ENCODE assay signal across 21 cellular contexts in genomic region chr12:1978078-1978477, GRCh38. TPM values are rescaled to one million over a fixed set of nuclear protein-coding genes. Genes with fewer than 3 reads are reported as not detected.
DNase-seq lines count a peak whose midpoint lies in the region; ATAC-seq, FAIRE-seq and TF ChIP-seq lines count a peak whose summit lies in the region.
"Had no signal": no experiment of that assay in that cellular context is flagged by ENCODE, and none has a peak within 500 bp of the region (broad histone marks: within the 10 kb centered on the region; RNA-seq: fewer than 3 reads in every experiment).

No MANE protein-coding gene starts in this region.

- H3K4me3 Mint-ChIP-seq in CD4-positive, CD25-positive, alpha-beta regulatory T cell = no peak overlapping the region
- H3K4me3 Mint-ChIP-seq: activated CD4-positive, alpha-beta T cell treated with anti-CD3 and anti-CD28 coated beads, Interleukin-2, amount 10 ng/mL, durations not matched to agents 24 days and 14 days; endodermal cell had no signal

- peaks cover 0 to 2% (median 0%) of the 10 kb centered on the region in 7 donors for H3K9me3 Mint-ChIP-seq in CD4-positive, CD25-positive, alpha-beta regulatory T cell
- H3K9me3 Mint-ChIP-seq: activated CD4-positive, alpha-beta T cell treated with anti-CD3 and anti-CD28 coated beads, Interleukin-2, amount 10 ng/mL, durations not matched to agents 24 days and 14 days; endodermal cell had no signal

- peak overlapping the region in 1 of 3 donors; percentile 73 for H3K27ac Mint-ChIP-seq in CD4-positive, CD25-positive, alpha-beta regulatory T cell
- H3K27ac Mint-ChIP-seq: activated CD4-positive, alpha-beta T cell treated with anti-CD3 and anti-CD28 coated beads, Interleukin-2, amount 10 ng/mL, durations not matched to agents 24 days and 14 days; endodermal cell had no signal

- H3K36me3 Mint-ChIP-seq in CD4-positive, CD25-positive, alpha-beta regulatory T cell = peaks cover 20% of the 10 kb centered on the region

- H3K36me3 ChIP-seq in CD4-positive, CD25-positive, alpha-beta regulatory T cell (ENCODE audit: control insufficient read depth, insufficient read depth, low read length) = peaks cover 2% of the 10 kb centered on the region
- H3K36me3 ChIP-seq in adipocyte (ENCODE audit: control insufficient read depth, insufficient read depth, low read length, severe bottlenecking) = no peaks in the 10 kb centered on the region

- no peak overlapping the region for H3K9ac ChIP-seq in adipocyte (ENCODE audit: low read length)

- peaks cover 27 to 34% (median 29%) of the 10 kb centered on the region in 4 donors for H3K4me1 Mint-ChIP-seq in CD4-positive, CD25-positive, alpha-beta regulatory T cell
- H3K4me1 Mint-ChIP-seq: activated CD4-positive, alpha-beta T cell treated with anti-CD3 and anti-CD28 coated beads, Interleukin-2, amount 10 ng/mL, durations not matched to agents 24 days and 14 days; endodermal cell had no signal

- no peak for ATAC-seq in CD4-positive, CD25-positive, alpha-beta regulatory T cell (ENCODE audit: low read depth in 2 of 2)
- ATAC-seq in Right ventricle myocardium superior (ENCODE audit: poor library complexity) (peak; percentile 50), GM19023 (IDR thresholded peaks at IDR 0.05; ENCODE audit: unreplicated experiment) (no peak)
- ATAC-seq: left lobe of liver had no signal

- H3K4me1 ChIP-seq in CD4-positive, CD25-positive, alpha-beta regulatory T cell (ENCODE audit: control insufficient read depth, insufficient read depth, low read length, poor library complexity, severe bottlenecking) = no peaks in the 10 kb centered on the region
- H3K4me1 ChIP-seq in adipocyte (ENCODE audit: control insufficient read depth, insufficient read depth, low read length) = peaks cover 52% of the 10 kb centered on the region

- H3K4me3 ChIP-seq in CD4-positive, CD25-positive, alpha-beta regulatory T cell (ENCODE audit: low read depth, low read length) = no peak overlapping the region
- H3K4me3 ChIP-seq in adipocyte (ENCODE audit: low read length) (peak overlapping the region; percentile 12), skeletal muscle cell (ENCODE audit: low read depth, low read length) (no peak overlapping the region)

- H3K9me3 ChIP-seq in CD4-positive, CD25-positive, alpha-beta regulatory T cell (ENCODE audit: control insufficient read depth in 2 of 2, low read length in 2 of 2) = no peaks in the 10 kb centered on the region
- peaks cover under 1% of the 10 kb centered on the region for H3K9me3 ChIP-seq in adipocyte (ENCODE audit: control insufficient read depth, low read length)

- no peaks in the 10 kb centered on the region for H3K27me3 ChIP-seq in CD4-positive, CD25-positive, alpha-beta regulatory T cell (ENCODE audit: control insufficient read depth, insufficient read depth, low read length)
- no peaks in the 10 kb centered on the region for H3K27me3 ChIP-seq in adipocyte (replicated peaks; ENCODE audit: control insufficient read depth, insufficient read depth, low read length)

- peak overlapping the region; percentile 9 for H3K27ac ChIP-seq in CD4-positive, CD25-positive, alpha-beta regulatory T cell (ENCODE audit: insufficient read depth, low read length, poor library complexity, severe bottlenecking)

- H3K27me3 Mint-ChIP-seq in CD4-positive, CD25-positive, alpha-beta regulatory T cell = no peaks in the 10 kb centered on the region
- H3K27me3 Mint-ChIP-seq: activated CD4-positive, alpha-beta T cell treated with anti-CD3 and anti-CD28 coated beads, Interleukin-2, amount 10 ng/mL, durations not matched to agents 24 days and 14 days had no signal

- no peak for TF ChIP-seq POLR2A in H54 (IDR thresholded peaks at IDR 0.05; ENCODE audit: low read depth, low read length)

- no peak for DNase-seq in CD4-positive, CD25-positive, alpha-beta regulatory T cell
- DNase-seq in adipocyte (ENCODE audit: low read depth) (peak; percentile 79), Right ventricle myocardium superior (no peak), skeletal muscle cell (ENCODE audit: low read depth) (peak; percentile 19), H54 (ENCODE audit: insufficient read length, low spot score) (no peak), A172 (ENCODE audit: low spot score) (no peak), NCI-H2171 (lab: John Stamatoyannopoulos, UW) (no peak)
- DNase-seq: ACHN; activated CD4-positive, alpha-beta T cell treated with anti-CD3 and anti-CD28 coated beads, Interleukin-2, amount 10 ng/mL, durations not matched to agents 24 days and 14 days; activated CD8-positive, alpha-beta memory T cell treated with anti-CD3 and anti-CD28 coated beads, Interleukin-2, amount 50 U/mL, for 4 hours; activated gamma-delta T cell; DMS79; endodermal cell; NCI-H187; NCI-H446; small intestine; stimulated activated CD4-positive, alpha-beta T cell treated with anti-CD3 and anti-CD28 coated beads, Interleukin-4, amount 100 ng/mL, for 4 hours had no signal

- intact Hi-C loops in Right ventricle myocardium superior (cut with DNase I) = no loop called here

- FAIRE-seq in H54 (lab: Jason Lieb, UNC) = no peak
- FAIRE-seq: frontal cortex, small intestine had no signal

RNA-seq across cellular contexts. Expression of gene DCP1B, which starts 26.2 kb away (rescaled TPM):
- 23.9 TPM for total RNA-seq in CD4-positive, CD25-positive, alpha-beta regulatory T cell
- 10 to 100 TPM; 29.0 to 56.8 (median 39.2) TPM for polyA plus RNA-seq in CD4-positive, CD25-positive, alpha-beta regulatory T cell
- 1.6 TPM for total RNA-seq in Right ventricle myocardium superior
- total RNA-seq in A172 (2014; rRNA removed; shearing (Covaris generic)) = 4.9 and 9.6 TPM in 2 replicates

RNA-seq across cellular contexts. Expression of gene CACNA2D4, which starts 59.6 kb away (rescaled TPM):
- total RNA-seq in CD4-positive, CD25-positive, alpha-beta regulatory T cell = 7.1 TPM
- 10 to 100 TPM in 1 of 4 donors, 1 to 10 TPM in 3; 2.9 to 10.4 (median 5.6) TPM for polyA plus RNA-seq in CD4-positive, CD25-positive, alpha-beta regulatory T cell
- total RNA-seq in Right ventricle myocardium superior = 1.0 TPM
- total RNA-seq in A172 (2014; rRNA removed; shearing (Covaris generic)) = not detected in 2 replicates
- total RNA-seq: frontal cortex, temporal lobe had no signal

Comparison
In these comparisons a context has a peak if more than half of its experiments do, and no peak if none do; other contexts are left out.
1. DNase-seq: peak in adipocyte (single experiment) and skeletal muscle cell (single experiment); none in CD4-positive, CD25-positive, alpha-beta regulatory T cell (0 of 3), Right ventricle myocardium superior (single experiment), H54 (single experiment), A172 (single experiment) and NCI-H2171 (single experiment).